Comparison of ENCODE assay signal across 20 cellular contexts in genomic region chr17:48745381-48746275, GRCh38. TPM values are rescaled to one million over a fixed set of nuclear protein-coding genes. Genes with fewer than 3 reads are reported as not detected.
"Had no signal": no experiment of that assay in that cellular context is flagged by ENCODE, and none has a peak within 500 bp of the region (broad histone marks: within the 10 kb centered on the region; RNA-seq: fewer than 3 reads in every experiment).

No MANE protein-coding gene starts in this region.

- H3K27ac ChIP-seq: breast epithelium, dorsolateral prefrontal cortex, esophagus squamous epithelium, sigmoid colon, tibial nerve had no signal

- H3K9me3 Mint-ChIP-seq: activated T-cell treated with anti-CD3 and anti-CD28 coated beads, Interleukin-2, amount 50 U/mL, for 4 hours had no signal

- H3K36me3 ChIP-seq: breast epithelium, esophagus squamous epithelium, sigmoid colon, tibial nerve had no signal

- ATAC-seq: activated CD8-positive, alpha-beta memory T cell treated with anti-CD3 and anti-CD28 coated beads, Interleukin-2, amount 10 ng/mL, durations not matched to agents 7 days and 5 days; activated T-cell treated with anti-CD3 and anti-CD28 coated beads, Interleukin-2, amount 50 U/mL, for 4 hours; stimulated activated naive B cell treated with anti-CD40 and anti-IgM and Interleukin-4, amounts not matched to agents 10 μg/mL and 1 μg/mL and 100 μg/mL, for 72 hours had no signal

- H3K4me3 Mint-ChIP-seq: activated CD8-positive, alpha-beta memory T cell treated with anti-CD3 and anti-CD28 coated beads, Interleukin-2, amount 10 ng/mL, durations not matched to agents 7 days and 5 days; activated naive CD8-positive, alpha-beta T cell treated with anti-CD3 and anti-CD28 coated beads, Interleukin-2, amount 10 ng/mL, durations not matched to agents 7 days and 5 days; activated T-cell treated with anti-CD3 and anti-CD28 coated beads, Interleukin-2, amount 50 U/mL, for 4 hours; nephron had no signal

- H3K4me1 ChIP-seq: breast epithelium had no signal

- DNase-seq: activated CD4-positive, alpha-beta T cell treated with anti-CD3 and anti-CD28 coated beads, Interleukin-2, amount 50 U/mL, for 48 hours; activated CD4-positive, CD25-positive, alpha-beta regulatory T cell treated with anti-CD3 and anti-CD28 coated beads, Interleukin-2, amount 50 U/mL, for 72 hours; activated CD8-positive, alpha-beta memory T cell treated with anti-CD3 and anti-CD28 coated beads, Interleukin-2, amount 10 ng/mL, durations not matched to agents 7 days and 5 days; activated gamma-delta T cell treated with Interleukin-2 at 50 U/mL for 16 hours; activated naive CD8-positive, alpha-beta T cell treated with anti-CD3 and anti-CD28 coated beads, Interleukin-2, amount 10 ng/mL, durations not matched to agents 7 days and 5 days; activated T-cell treated with anti-CD3 and anti-CD28 coated beads, Interleukin-2, amount 50 U/mL, for 4 hours; anterior cingulate cortex; dorsolateral prefrontal cortex; esophagus squamous epithelium; foreskin fibroblast; sigmoid colon; stimulated activated CD4-positive, alpha-beta T cell treated with anti-CD3 and anti-CD28 coated beads, Interleukin-2, amount 100 ng/mL, for 24 hours; stimulated activated naive B cell treated with anti-CD40 and anti-IgM and Interleukin-4, amounts not matched to agents 10 μg/mL and 1 μg/mL and 100 μg/mL, for 72 hours had no signal

- H3K4me3 ChIP-seq: breast epithelium, dorsolateral prefrontal cortex, esophagus squamous epithelium, sigmoid colon, tibial nerve had no signal

- H3K36me3 Mint-ChIP-seq: activated CD8-positive, alpha-beta memory T cell treated with anti-CD3 and anti-CD28 coated beads, Interleukin-2, amount 10 ng/mL, durations not matched to agents 7 days and 5 days; activated naive CD8-positive, alpha-beta T cell treated with anti-CD3 and anti-CD28 coated beads, Interleukin-2, amount 10 ng/mL, durations not matched to agents 7 days and 5 days; stimulated activated naive B cell treated with anti-CD40 and anti-IgM and Interleukin-4, amounts not matched to agents 10 μg/mL and 1 μg/mL and 100 μg/mL, for 72 hours had no signal

- H3K4me1 Mint-ChIP-seq: nephron had no signal

- H3K27ac Mint-ChIP-seq: activated CD8-positive, alpha-beta memory T cell treated with anti-CD3 and anti-CD28 coated beads, Interleukin-2, amount 10 ng/mL, durations not matched to agents 7 days and 5 days; nephron had no signal

- H3K9me3 ChIP-seq: breast epithelium, sigmoid colon, tibial nerve had no signal

RNA-seq across cellular contexts. Expression of gene HOXB13, which starts 17.1 kb away (rescaled TPM):
- total RNA-seq: activated CD8-positive, alpha-beta memory T cell treated with anti-CD3 and anti-CD28 coated beads, Interleukin-2, amount 10 ng/mL, durations not matched to agents 7 days and 5 days; activated naive CD8-positive, alpha-beta T cell treated with anti-CD3 and anti-CD28 coated beads, Interleukin-2, amount 10 ng/mL, durations not matched to agents 7 days and 5 days; cerebellum; dorsolateral prefrontal cortex; esophagus squamous epithelium; omental fat pad; pulmonary artery endothelial cell; tibial nerve had no signal

RNA-seq across cellular contexts. Expression of gene PRAC2, which starts 22.6 kb away (rescaled TPM):
- total RNA-seq: activated CD8-positive, alpha-beta memory T cell treated with anti-CD3 and anti-CD28 coated beads, Interleukin-2, amount 10 ng/mL, durations not matched to agents 7 days and 5 days; activated naive CD8-positive, alpha-beta T cell treated with anti-CD3 and anti-CD28 coated beads, Interleukin-2, amount 10 ng/mL, durations not matched to agents 7 days and 5 days; activated T-cell treated with anti-CD3 and anti-CD28 coated beads, Interleukin-2, amount 50 U/mL, for 4 hours; breast epithelium; cerebellum; dorsolateral prefrontal cortex; esophagus squamous epithelium; omental fat pad; pulmonary artery endothelial cell; tibial nerve had no signal

RNA-seq across cellular contexts. Expression of gene PRAC1, which starts 23.3 kb away (rescaled TPM):
- total RNA-seq: activated CD8-positive, alpha-beta memory T cell treated with anti-CD3 and anti-CD28 coated beads, Interleukin-2, amount 10 ng/mL, durations not matched to agents 7 days and 5 days; activated naive CD8-positive, alpha-beta T cell treated with anti-CD3 and anti-CD28 coated beads, Interleukin-2, amount 10 ng/mL, durations not matched to agents 7 days and 5 days; activated T-cell treated with anti-CD3 and anti-CD28 coated beads, Interleukin-2, amount 50 U/mL, for 4 hours; breast epithelium; cerebellum; dorsolateral prefrontal cortex; esophagus squamous epithelium; omental fat pad; pulmonary artery endothelial cell; subcutaneous adipose tissue; tibial nerve had no signal
